Comparison of ENCODE assay signal across 22 cellular contexts in the genomic region with DNA sequence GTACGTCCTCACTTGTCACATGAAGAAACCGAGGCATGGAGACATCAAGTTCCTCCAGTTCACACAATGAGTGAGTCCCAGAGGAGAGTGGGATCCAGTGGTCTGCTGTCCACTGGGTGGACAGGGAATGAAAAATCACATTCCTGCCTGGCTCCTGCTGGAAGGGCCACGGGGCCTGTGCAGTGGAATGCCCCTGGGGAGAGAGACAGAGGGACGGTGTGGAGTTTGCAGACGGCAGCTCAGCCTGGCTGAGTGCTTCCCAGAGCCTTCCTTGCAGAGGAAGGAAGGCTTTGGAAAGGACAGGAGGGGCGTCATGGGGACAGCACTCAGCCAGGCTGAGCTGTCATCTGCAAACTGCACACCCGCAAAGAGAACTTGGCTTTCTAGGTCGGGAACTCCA.
"Had no signal": no experiment of that assay in that cellular context is flagged by ENCODE, and none has a peak within 500 bp of the region (broad histone marks: within the 10 kb centered on the region; RNA-seq: fewer than 3 reads in every experiment).

No MANE protein-coding gene starts in this region.

- H3K4me3 Mint-ChIP-seq: activated naive CD4-positive, alpha-beta T cell treated with anti-CD3 and anti-CD28 coated beads for 36 hours; activated naive CD8-positive, alpha-beta T cell treated with anti-CD3 and anti-CD28 coated beads, Interleukin-2, amount 10 ng/mL, durations not matched to agents 7 days and 5 days; effector memory CD8-positive, alpha-beta T cell; naive thymus-derived CD4-positive, alpha-beta T cell; neural crest cell; stimulated activated effector memory CD8-positive, alpha-beta T cell treated with anti-CD3 and anti-CD28 coated beads, Interleukin-12 subunit alpha, Interleukin-12 subunit beta, amount 100 ng/mL, for 72 hours; stimulated activated naive CD8-positive, alpha-beta T cell treated with anti-CD3 and anti-CD28 coated beads, Interleukin-15, Interleukin-2, amounts not matched to agents 100 ng/mL and 50 ng/mL, for 24 hours had no signal

- H3K4me3 ChIP-seq: ascending aorta, gastroesophageal sphincter, lung, skin epidermis, thoracic aorta, upper lobe of left lung had no signal

- ATAC-seq: effector memory CD8-positive, alpha-beta T cell; gastroesophageal sphincter; left lobe of liver; naive thymus-derived CD4-positive, alpha-beta T cell; sciatic nerve; stimulated activated effector memory CD8-positive, alpha-beta T cell treated with anti-CD3 and anti-CD28 coated beads, Interleukin-12 subunit alpha, Interleukin-12 subunit beta, amount 100 ng/mL, for 72 hours had no signal

- H3K27me3 ChIP-seq: ascending aorta, brain microvascular endothelial cell, gastroesophageal sphincter, upper lobe of left lung had no signal

- H3K36me3 Mint-ChIP-seq: activated naive CD8-positive, alpha-beta T cell treated with anti-CD3 and anti-CD28 coated beads, Interleukin-2, amount 10 ng/mL, durations not matched to agents 7 days and 5 days; naive thymus-derived CD4-positive, alpha-beta T cell; stimulated activated effector memory CD8-positive, alpha-beta T cell treated with anti-CD3 and anti-CD28 coated beads, Interleukin-12 subunit alpha, Interleukin-12 subunit beta, amount 100 ng/mL, for 72 hours had no signal

- H3K9me3 Mint-ChIP-seq: activated naive CD4-positive, alpha-beta T cell treated with anti-CD3 and anti-CD28 coated beads for 36 hours; activated naive CD8-positive, alpha-beta T cell treated with anti-CD3 and anti-CD28 coated beads, Interleukin-2, amount 10 ng/mL, durations not matched to agents 7 days and 5 days; effector memory CD8-positive, alpha-beta T cell; neural crest cell; stimulated activated effector memory CD8-positive, alpha-beta T cell treated with anti-CD3 and anti-CD28 coated beads, Interleukin-12 subunit alpha, Interleukin-12 subunit beta, amount 100 ng/mL, for 72 hours; stimulated activated naive CD8-positive, alpha-beta T cell treated with anti-CD3 and anti-CD28 coated beads, Interleukin-15, Interleukin-2, amounts not matched to agents 100 ng/mL and 50 ng/mL, for 24 hours had no signal

- DNase-seq: activated effector memory CD4-positive, alpha-beta T cell treated with Interleukin-2 at 50 U/mL for 16 hours; activated naive CD4-positive, alpha-beta T cell treated with anti-CD3 and anti-CD28 coated beads for 36 hours; activated naive CD8-positive, alpha-beta T cell treated with anti-CD3 and anti-CD28 coated beads, Interleukin-2, amount 10 ng/mL, durations not matched to agents 7 days and 5 days; brain microvascular endothelial cell; cortex of kidney; effector memory CD8-positive, alpha-beta T cell; kidney glomerular epithelial cell; naive thymus-derived CD4-positive, alpha-beta T cell; posterior cingulate gyrus; stimulated activated CD4-positive, alpha-beta T cell treated with anti-CD3 and anti-CD28 coated beads, Interleukin-4, amount 100 ng/mL, for 24 hours; T-helper 2 cell; upper lobe of left lung had no signal

- H3K27ac ChIP-seq: ascending aorta, brain microvascular endothelial cell, gastroesophageal sphincter, upper lobe of left lung had no signal

- H3K4me1 ChIP-seq: upper lobe of left lung had no signal

- H3K9me3 ChIP-seq: ascending aorta, gastroesophageal sphincter, thoracic aorta, upper lobe of left lung had no signal

- H3K36me3 ChIP-seq: ascending aorta, brain microvascular endothelial cell, gastroesophageal sphincter, thoracic aorta, upper lobe of left lung had no signal

- H3K27ac Mint-ChIP-seq: activated naive CD4-positive, alpha-beta T cell treated with anti-CD3 and anti-CD28 coated beads for 36 hours; activated naive CD8-positive, alpha-beta T cell treated with anti-CD3 and anti-CD28 coated beads, Interleukin-2, amount 10 ng/mL, durations not matched to agents 7 days and 5 days; effector memory CD8-positive, alpha-beta T cell; naive thymus-derived CD4-positive, alpha-beta T cell; stimulated activated effector memory CD8-positive, alpha-beta T cell treated with anti-CD3 and anti-CD28 coated beads, Interleukin-12 subunit alpha, Interleukin-12 subunit beta, amount 100 ng/mL, for 72 hours; stimulated activated naive CD8-positive, alpha-beta T cell treated with anti-CD3 and anti-CD28 coated beads, Interleukin-15, Interleukin-2, amounts not matched to agents 100 ng/mL and 50 ng/mL, for 24 hours had no signal

- H3K4me1 Mint-ChIP-seq: activated naive CD8-positive, alpha-beta T cell treated with anti-CD3 and anti-CD28 coated beads, Interleukin-2, amount 10 ng/mL, durations not matched to agents 7 days and 5 days; stimulated activated effector memory CD8-positive, alpha-beta T cell treated with anti-CD3 and anti-CD28 coated beads, Interleukin-12 subunit alpha, Interleukin-12 subunit beta, amount 100 ng/mL, for 72 hours had no signal
